Comparison of ENCODE assay signal across 13 cellular contexts in the genomic region with DNA sequence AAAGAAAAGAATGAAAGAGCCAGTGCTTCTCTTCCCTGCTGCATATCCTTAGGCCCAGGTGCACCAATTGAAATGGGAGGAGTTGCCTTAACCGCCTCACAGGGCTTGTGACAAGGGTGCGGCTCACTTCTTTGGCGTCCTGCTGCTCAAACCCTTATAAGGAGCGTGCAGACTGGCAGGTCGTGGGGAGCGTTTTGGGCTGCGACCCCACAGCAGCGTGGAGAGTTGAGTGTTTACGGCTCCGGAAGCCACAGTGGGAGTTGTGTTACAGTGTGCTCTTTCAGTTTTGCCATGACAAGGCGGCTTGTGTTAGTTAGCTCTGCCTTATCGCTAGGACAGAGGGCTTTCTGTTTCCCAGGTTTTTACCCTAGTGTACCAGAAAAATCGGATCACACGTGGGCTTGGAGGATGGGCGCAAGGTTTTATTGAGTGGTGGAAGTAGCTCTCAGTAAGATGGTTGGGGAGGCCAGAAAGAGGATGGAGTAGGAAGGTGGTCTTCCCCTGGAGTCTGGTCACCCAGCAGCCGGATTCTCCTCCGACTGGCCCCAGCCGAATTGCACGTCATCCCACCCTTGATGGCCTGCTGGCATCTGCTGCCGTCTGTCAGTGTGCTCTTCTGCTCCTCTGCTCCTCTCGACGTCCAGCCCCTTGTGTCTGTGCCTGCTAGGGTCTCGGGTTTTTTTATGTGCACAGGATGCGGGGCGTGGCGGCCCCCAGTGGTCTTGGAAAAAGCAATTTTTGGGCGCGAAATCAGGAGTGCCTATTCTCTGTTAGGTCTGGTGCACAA.
DNase-seq lines count a peak whose midpoint lies in the region; ATAC-seq and TF ChIP-seq lines count a peak whose summit lies in the region.
"Had no signal": no experiment of that assay in that cellular context is flagged by ENCODE, and none has a peak within 500 bp of the region (broad histone marks: within the 10 kb centered on the region; RNA-seq: fewer than 3 reads in every experiment).

No MANE protein-coding gene starts in this region.

- peak overlapping the region; percentile 63 for H2AFZ ChIP-seq in neural progenitor cell (replicated peaks)

- H4K20me1 ChIP-seq in neural progenitor cell (ENCODE audit: low read depth): no peaks in the 10 kb centered on the region

- no peaks in the 10 kb centered on the region for H3K4me1 ChIP-seq in endodermal cell (ENCODE audit: control insufficient read depth, insufficient read depth, low read length)
- H3K4me1 ChIP-seq in neural progenitor cell: no peaks in the 10 kb centered on the region
- H3K4me1 ChIP-seq: pancreas had no signal

- H3K4me3 Mint-ChIP-seq in endodermal cell (peak overlapping the region; percentile 51), neural progenitor cell (no peak overlapping the region)
- no peak overlapping the region for H3K4me3 Mint-ChIP-seq in activated T-helper 17 cell treated with anti-CD3 and anti-CD28 coated beads, Interleukin-2, amount 50 U/mL, for 72 hours

- H3K9me3 ChIP-seq in endodermal cell (ENCODE audit: control insufficient read depth, low read length) (no peaks in the 10 kb centered on the region), neural progenitor cell (ENCODE audit: low read depth) (no peaks in the 10 kb centered on the region)
- H3K9me3 ChIP-seq: pancreas had no signal

- no peaks in the 10 kb centered on the region for H3F3A ChIP-seq in neural progenitor cell (ENCODE audit: low read depth)

- H3K4me3 ChIP-seq in GM12865 (ENCODE audit: low read depth, low read length): no peak overlapping the region
- no peak overlapping the region for H3K4me3 ChIP-seq in endodermal cell (ENCODE audit: low read length)
- H3K4me3 ChIP-seq in neural progenitor cell: no peak overlapping the region
- H3K4me3 ChIP-seq: pancreas had no signal

- no peak overlapping the region for H3K9ac ChIP-seq in endodermal cell (ENCODE audit: extremely low read depth, low read length, poor library complexity, severe bottlenecking)
- no peak overlapping the region for H3K9ac ChIP-seq in neural progenitor cell

- TF ChIP-seq CTCF in GM12865 (IDR thresholded peaks at IDR 0.05; ENCODE audit: insufficient read depth, low read depth, low read length, missing control alignments) (no peak), endodermal cell (conservative IDR thresholded peaks at IDR 0.05) (no peak), neural progenitor cell (IDR thresholded peaks at IDR 0.05) (peak; percentile 2)

- no peaks in the 10 kb centered on the region for H3K36me3 Mint-ChIP-seq in endodermal cell (ENCODE audit: low read depth)
- no peaks in the 10 kb centered on the region for H3K36me3 Mint-ChIP-seq in neural progenitor cell
- no peaks in the 10 kb centered on the region for H3K36me3 Mint-ChIP-seq in activated T-helper 17 cell treated with anti-CD3 and anti-CD28 coated beads, Interleukin-2, amount 50 U/mL, for 72 hours (ENCODE audit: low read depth)

- peak overlapping the region; percentile 20 for H3K4me2 ChIP-seq in neural progenitor cell

- H3K27me3 Mint-ChIP-seq in endodermal cell (ENCODE audit: insufficient read depth) (peaks cover 2% of the 10 kb centered on the region), neural progenitor cell (ENCODE audit: insufficient read depth, low read depth) (no peaks in the 10 kb centered on the region)
- no peaks in the 10 kb centered on the region for H3K27me3 Mint-ChIP-seq in activated T-helper 17 cell treated with anti-CD3 and anti-CD28 coated beads, Interleukin-2, amount 50 U/mL, for 72 hours

- no peaks in the 10 kb centered on the region for H3K79me2 ChIP-seq in neural progenitor cell (ENCODE audit: low read depth)

- no peak overlapping the region for H3K27ac Mint-ChIP-seq in endodermal cell
- H3K27ac Mint-ChIP-seq in neural progenitor cell: no peak overlapping the region
- H3K27ac Mint-ChIP-seq in activated T-helper 17 cell treated with anti-CD3 and anti-CD28 coated beads, Interleukin-2, amount 50 U/mL, for 72 hours: no peak overlapping the region

- no peaks in the 10 kb centered on the region for H3K36me3 ChIP-seq in endodermal cell (ENCODE audit: control insufficient read depth, insufficient read depth, low read length)
- H3K36me3 ChIP-seq in neural progenitor cell: no peaks in the 10 kb centered on the region
- H3K36me3 ChIP-seq: pancreas had no signal

- DNase-seq in GM12865 (ENCODE audit: low read depth): peak; percentile 32
- DNase-seq in NCI-H187 treated with DMSO at 0.1 percent for 48 hours (lab: John Stamatoyannopoulos, UW): peak; percentile 36
- DNase-seq in endodermal cell: peak; percentile 67
- peak; percentile 16 for DNase-seq in neural progenitor cell (ENCODE audit: low spot score)
- DNase-seq in stimulated activated CD4-positive, alpha-beta T cell treated with anti-CD3 and anti-CD28 coated beads, Interleukin-2, amount 100 ng/mL, for 48 hours: no peak
- DNase-seq in NCI-H1930 (lab: John Stamatoyannopoulos, UW): no peak
- no peak for DNase-seq in A172 (ENCODE audit: low spot score)
- DNase-seq: amniotic stem cell, MM.1S, NCI-H510A, pancreas, SHP77 treated with DMSO at 0.1 percent for 48 hours had no signal

- ATAC-seq in activated T-helper 17 cell treated with anti-CD3 and anti-CD28 coated beads, Interleukin-2, amount 50 U/mL, for 72 hours (replicated peaks): no peak

- H3K27me3 ChIP-seq in endodermal cell (ENCODE audit: control insufficient read depth, insufficient read depth, low read length, poor library complexity, severe bottlenecking) (no peaks in the 10 kb centered on the region), neural progenitor cell (no peaks in the 10 kb centered on the region)
- H3K27me3 ChIP-seq: pancreas had no signal

- no peaks in the 10 kb centered on the region for H3K9me3 Mint-ChIP-seq in endodermal cell
- H3K9me3 Mint-ChIP-seq in neural progenitor cell: no peaks in the 10 kb centered on the region
- H3K9me3 Mint-ChIP-seq in activated T-helper 17 cell treated with anti-CD3 and anti-CD28 coated beads, Interleukin-2, amount 50 U/mL, for 72 hours: peaks cover 7% of the 10 kb centered on the region

- H3K4me1 Mint-ChIP-seq in endodermal cell (no peaks in the 10 kb centered on the region), neural progenitor cell (no peaks in the 10 kb centered on the region)
- no peaks in the 10 kb centered on the region for H3K4me1 Mint-ChIP-seq in activated T-helper 17 cell treated with anti-CD3 and anti-CD28 coated beads, Interleukin-2, amount 50 U/mL, for 72 hours

- H3K27ac ChIP-seq in endodermal cell (ENCODE audit: low read depth, low read length): no peak overlapping the region
- no peak overlapping the region for H3K27ac ChIP-seq in neural progenitor cell
- H3K27ac ChIP-seq: pancreas had no signal

- WGBS in endodermal cell (ENCODE audit: insufficient coverage in 1 of 2, insufficient read length in 1 of 2), 2 experiments: 79 to 82% methylated on average over 15 to 28 of the region's 28 CpGs

Comparison
In these comparisons a context has a peak if more than half of its experiments do, and no peak if none do; other contexts are left out.
1. DNase-seq: peak in GM12865 (single experiment), NCI-H187 treated with DMSO at 0.1 percent for 48 hours (single experiment), endodermal cell (single experiment) and neural progenitor cell (single experiment); none in stimulated activated CD4-positive, alpha-beta T cell treated with anti-CD3 and anti-CD28 coated beads, Interleukin-2, amount 100 ng/mL, for 48 hours (0 of 2), NCI-H1930 (0 of 2) and A172 (single experiment).